Comparison of ENCODE assay signal across 23 cellular contexts in genomic region chr21:45312296-45312695, GRCh38.
"Had no signal": no experiment of that assay in that cellular context is flagged by ENCODE, and none has a peak within 500 bp of the region (broad histone marks: within the 10 kb centered on the region; RNA-seq: fewer than 3 reads in every experiment).

No MANE protein-coding gene starts in this region.

- H3K4me3 ChIP-seq: colonic mucosa, coronary artery, dorsolateral prefrontal cortex, esophagus muscularis mucosa, esophagus squamous epithelium, gastrocnemius medialis, gastroesophageal sphincter, heart left ventricle, heart right ventricle had no signal

- H3K27me3 ChIP-seq: colonic mucosa, esophagus muscularis mucosa, gastroesophageal sphincter, heart left ventricle, heart right ventricle had no signal

- H3K4me1 ChIP-seq: colonic mucosa, foreskin keratinocyte had no signal

- H3K36me3 ChIP-seq: colonic mucosa, esophagus muscularis mucosa, esophagus squamous epithelium, gastrocnemius medialis, gastroesophageal sphincter, heart left ventricle, heart right ventricle had no signal

- H3K27ac ChIP-seq: colonic mucosa, coronary artery, dorsolateral prefrontal cortex, epithelial cell of prostate, esophagus muscularis mucosa, esophagus squamous epithelium, foreskin keratinocyte, gastrocnemius medialis, gastroesophageal sphincter, heart left ventricle, heart right ventricle had no signal

- DNase-seq: colonic mucosa; cortex of kidney; dermis blood vessel endothelial cell; effector CD4-positive, alpha-beta T cell; effector CD8-positive, alpha-beta T cell; effector memory CD4-positive, alpha-beta T cell; effector memory CD8-positive, alpha-beta T cell; erythroblast; esophagus squamous epithelium; foreskin fibroblast; foreskin keratinocyte; foreskin melanocyte; gastrocnemius medialis; glutamatergic neuron; head of caudate nucleus; heart right ventricle had no signal

- ATAC-seq: effector memory CD8-positive, alpha-beta T cell; esophagus mucosa; foreskin keratinocyte; gastrocnemius medialis; gastroesophageal sphincter; heart left ventricle; heart right ventricle had no signal

- H3K9me3 ChIP-seq: colonic mucosa, esophagus muscularis mucosa, esophagus squamous epithelium, gastrocnemius medialis, gastroesophageal sphincter, heart left ventricle had no signal
